17 cellular contexts compared by ENCODE assay signal in genomic region chr1:13751985-13752384, GRCh38. TPM values are rescaled to one million over a fixed set of nuclear protein-coding genes. Genes with fewer than 3 reads are reported as not detected.
DNase-seq lines count a peak whose midpoint lies in the region; ATAC-seq and TF ChIP-seq lines count a peak whose summit lies in the region.
"Had no signal": no experiment of that assay in that cellular context is flagged by ENCODE, and none has a peak within 500 bp of the region (broad histone marks: within the 10 kb centered on the region; RNA-seq: fewer than 3 reads in every experiment).

No MANE protein-coding gene starts in this region.

- no peaks in the 10 kb centered on the region for H3K9me3 ChIP-seq in SU-DHL-6 (ENCODE audit: insufficient read depth, low read length)
- H3K9me3 ChIP-seq in smooth muscle cell (replicated peaks; ENCODE audit: low read depth): no peaks in the 10 kb centered on the region
- H3K9me3 ChIP-seq: A549 had no signal

- no peak overlapping the region for H3K27ac ChIP-seq in SU-DHL-6 (ENCODE audit: low read depth, low read length)
- H3K27ac ChIP-seq in smooth muscle cell (ENCODE audit: low read depth): no peak overlapping the region
- H3K27ac ChIP-seq: A549, skin epidermis had no signal

- H4K20me1 ChIP-seq in SU-DHL-6 (ENCODE audit: low read depth, low read length) (peaks cover 51% of the 10 kb centered on the region), smooth muscle cell (ENCODE audit: low read depth) (peaks cover 73% of the 10 kb centered on the region)

- H3K79me2 ChIP-seq in SU-DHL-6 (ENCODE audit: insufficient read depth, low read length): peaks cover 75% of the 10 kb centered on the region
- peaks cover 74% of the 10 kb centered on the region for H3K79me2 ChIP-seq in smooth muscle cell (ENCODE audit: low read depth)

- H3K4me3 Mint-ChIP-seq in activated T-cell treated with anti-CD3 and anti-CD28 coated beads, Interleukin-2, amount 50 U/mL, for 4 hours: peak overlapping the region; percentile 26

- DNase-seq in activated T-cell treated with anti-CD3 and anti-CD28 coated beads, Interleukin-2, amount 50 U/mL, for 4 hours: no peak
- no peak for DNase-seq in activated T-cell treated with anti-CD3 and anti-CD28 coated beads, Interleukin-2, amount 50 U/mL, for 1 hour
- DNase-seq in foreskin melanocyte (peak; percentile 37), smooth muscle cell (lab: John Stamatoyannopoulos, UW; ENCODE audit: unreplicated experiment) (no peak), H4 (ENCODE audit: low spot score) (no peak), DMS53 treated with DMSO at 0.1 percent for 48 hours (lab: John Stamatoyannopoulos, UW; ENCODE audit: unreplicated experiment) (no peak), NCI-H2227 (lab: John Stamatoyannopoulos, UW; ENCODE audit: unreplicated experiment) (no peak)
- DNase-seq: hypothalamus, NCI-H2081 treated with DMSO at 0.1 percent for 48 hours, nephron progenitor cell, SHP77 had no signal

- peaks cover 72% of the 10 kb centered on the region for H3K4me1 Mint-ChIP-seq in activated T-cell treated with anti-CD3 and anti-CD28 coated beads, Interleukin-2, amount 50 U/mL, for 4 hours (ENCODE audit: low read depth)

- H3K4me1 ChIP-seq in smooth muscle cell (ENCODE audit: low read depth): peaks cover 24% of the 10 kb centered on the region

- H3K27me3 ChIP-seq in SU-DHL-6 (ENCODE audit: low read length) (no peaks in the 10 kb centered on the region), smooth muscle cell (ENCODE audit: low read depth) (no peaks in the 10 kb centered on the region)

- H3K27me3 Mint-ChIP-seq in activated T-cell treated with anti-CD3 and anti-CD28 coated beads, Interleukin-2, amount 50 U/mL, for 4 hours (ENCODE audit: low read depth): no peaks in the 10 kb centered on the region

- TF ChIP-seq CTCF in SU-DHL-6 (IDR thresholded peaks at IDR 0.05; ENCODE audit: insufficient read depth, low read length, poor library complexity, severe bottlenecking): no peak
- TF ChIP-seq CTCF in smooth muscle cell (IDR thresholded peaks at IDR 0.05; ENCODE audit: borderline replicate concordance, insufficient read depth, poor library complexity, severe bottlenecking): no peak

- H3K4me2 ChIP-seq in SU-DHL-6 (ENCODE audit: low read depth, low read length, poor library complexity, severe bottlenecking) (peak overlapping the region; percentile 99), smooth muscle cell (peak overlapping the region; percentile 91)

- H3F3A ChIP-seq in SU-DHL-6 (ENCODE audit: insufficient read depth) (peaks cover 14% of the 10 kb centered on the region), smooth muscle cell (ENCODE audit: low read depth) (peaks cover 12% of the 10 kb centered on the region)

- H3K4me3 ChIP-seq in SU-DHL-6 (ENCODE audit: insufficient read depth, low read length, poor library complexity, severe bottlenecking) (no peak overlapping the region), smooth muscle cell (no peak overlapping the region)
- H3K4me3 ChIP-seq: A549 had no signal

- H3K36me3 ChIP-seq in SU-DHL-6 (ENCODE audit: low read length): peaks cover 27% of the 10 kb centered on the region
- no peaks in the 10 kb centered on the region for H3K36me3 ChIP-seq in smooth muscle cell (ENCODE audit: low read depth)

- H3K9ac ChIP-seq in SU-DHL-6 (ENCODE audit: low read length): peak overlapping the region; percentile 86
- no peak overlapping the region for H3K9ac ChIP-seq in smooth muscle cell (ENCODE audit: low read depth)

- no peak for ATAC-seq in activated T-cell treated with anti-CD3 and anti-CD28 coated beads, Interleukin-2, amount 50 U/mL, for 4 hours
- ATAC-seq: A549; activated naive CD4-positive, alpha-beta T cell treated with anti-CD3 and anti-CD28 coated beads, Interleukin-2, amount 50 U/mL, for 72 hours; esophagus mucosa; left lobe of liver had no signal

- H2AFZ ChIP-seq in SU-DHL-6 (ENCODE audit: low read depth, low read length, severe bottlenecking) (no peak overlapping the region), smooth muscle cell (ENCODE audit: low read depth) (no peak overlapping the region)

- H3K36me3 Mint-ChIP-seq in activated T-cell treated with anti-CD3 and anti-CD28 coated beads, Interleukin-2, amount 50 U/mL, for 4 hours (ENCODE audit: insufficient read depth): peaks cover 17% of the 10 kb centered on the region

- H3K9me2 ChIP-seq in SU-DHL-6 (replicated peaks; ENCODE audit: insufficient read depth, low read length): no peaks in the 10 kb centered on the region

- no peaks in the 10 kb centered on the region for H3K9me3 Mint-ChIP-seq in activated T-cell treated with anti-CD3 and anti-CD28 coated beads, Interleukin-2, amount 50 U/mL, for 4 hours
- H3K9me3 Mint-ChIP-seq: activated naive CD4-positive, alpha-beta T cell treated with anti-CD3 and anti-CD28 coated beads, Interleukin-2, amount 50 U/mL, for 72 hours; nephron progenitor cell had no signal

- 94% methylated on average over 7 of the region's 7 CpGs for WGBS in smooth muscle cell (ENCODE audit: low lambda C conversion rate)

RNA-seq across cellular contexts. Expression of gene PRDM2, which starts 52.0 kb away (rescaled TPM):
- total RNA-seq in activated T-cell treated with anti-CD3 and anti-CD28 coated beads, Interleukin-2, amount 50 U/mL, for 4 hours: 10 to 100 TPM; 39.7 to 44.5 (median 43.2) TPM
- 20.0 and 24.3 TPM in 2 replicates for total RNA-seq in smooth muscle cell
- 18.5 and 19.8 TPM in 2 replicates for polyA plus RNA-seq in smooth muscle cell
- 3.4 and 5.1 TPM in 2 replicates for total RNA-seq in H4 (2014; rRNA removed; shearing (Covaris generic))
